Comparison of ENCODE assay signal across 8 cellular contexts in genomic region chr10:61903991-61904350, GRCh38. TPM values are rescaled to one million over a fixed set of nuclear protein-coding genes. Genes with fewer than 3 reads are reported as not detected.
DNase-seq lines count a peak whose midpoint lies in the region; ATAC-seq, FAIRE-seq and TF ChIP-seq lines count a peak whose summit lies in the region.

No MANE protein-coding gene starts in this region.

- intact Hi-C loops in left ventricle myocardium inferior (cut with micrococcal nuclease) (no loop called here), Right ventricle myocardium superior (cut with DNase I) (loop anchor here (10.0 kb wide), 1 partner anchor 91 kb away; no protein-coding TSS in a partner anchor), transverse colon (cut with DNase I; ENCODE audit: low total_unique reads) (loop anchor here (10.0 kb wide), 1 partner anchor 91 kb away; no protein-coding TSS in a partner anchor)

- no peak for TF ChIP-seq RAD21 in liver (IDR thresholded peaks at IDR 0.05)

- TF ChIP-seq EP300 in transverse colon (IDR thresholded peaks at IDR 0.05; ENCODE audit: low read depth) = no peak

- WGBS in liver = 10% methylated on average over 4 of the region's 4 CpGs
- 3 to 8% methylated on average over 4 of the region's 4 CpGs for WGBS in transverse colon (ENCODE audit: low coverage in 1 of 2), 2 donors

- H3K36me3 ChIP-seq in left ventricle myocardium inferior (no peaks in the 10 kb centered on the region), liver (ENCODE audit: control insufficient read depth in 4 of 4, insufficient read depth in 3 of 4, low read depth in 1 of 4, low read length in 3 of 4) (no peaks in the 10 kb centered on the region), transverse colon (no peaks in the 10 kb centered on the region)

- peak overlapping the region; percentile 25 to 98 for H3K9ac ChIP-seq in liver (ENCODE audit: low read depth in 1 of 2, low read length in 2 of 2)

- H3K27me3 ChIP-seq in left ventricle myocardium inferior (ENCODE audit: low read depth) (no peaks in the 10 kb centered on the region), liver (ENCODE audit: control insufficient read depth in 4 of 4, insufficient read depth in 4 of 4, low read length in 3 of 4) (no peaks in the 10 kb centered on the region), transverse colon (no peaks in the 10 kb centered on the region)

- peaks cover 51% of the 10 kb centered on the region for H3K4me1 ChIP-seq in left ventricle myocardium inferior
- H3K4me1 ChIP-seq in liver (ENCODE audit: control insufficient read depth in 4 of 4, insufficient read depth in 4 of 4, low read length in 3 of 4) = peaks cover 1 to 24% (median 17%) of the 10 kb centered on the region in 4 donors
- peaks cover 10 to 41% (median 27%) of the 10 kb centered on the region in 4 donors for H3K4me1 ChIP-seq in transverse colon

- FAIRE-seq in D721Med (lab: Jason Lieb, UNC) = no peak

- no peaks in the 10 kb centered on the region for H3K9me3 ChIP-seq in left ventricle myocardium inferior (replicated peaks)
- no peaks in the 10 kb centered on the region for H3K9me3 ChIP-seq in liver (ENCODE audit: control insufficient read depth in 4 of 4, low read length in 3 of 4)
- H3K9me3 ChIP-seq in transverse colon = no peaks in the 10 kb centered on the region

- in situ Hi-C loops in transverse colon (cut with MboI; ENCODE audit: low pct_ligation_motif_present in 1 of 4, low pct_unique_long_range_greater_than_20kb in 1 of 4, low sequenced_read_pairs in 3 of 4) = loop anchor here in 3 of 4 donors (10.0 kb wide), 2 partner anchors 141 to 341 kb away; no protein-coding TSS in a partner anchor

- no peak for TF ChIP-seq CTCF in left ventricle myocardium inferior (IDR thresholded peaks at IDR 0.05; ENCODE audit: borderline replicate concordance)
- TF ChIP-seq CTCF in liver (IDR thresholded peaks at IDR 0.05; ENCODE audit: low read depth, low read length, missing input control) = no peak
- no peak for TF ChIP-seq CTCF in transverse colon (IDR thresholded peaks at IDR 0.05)
- no peak for TF ChIP-seq CTCF in D721Med (IDR thresholded peaks at IDR 0.05; ENCODE audit: insufficient read depth, missing control alignments)

- TF ChIP-seq POLR2A in transverse colon (IDR thresholded peaks at IDR 0.05) = no peak

- peak overlapping the region; percentile 96 for H3K27ac ChIP-seq in left ventricle myocardium inferior (replicated peaks)
- H3K27ac ChIP-seq in angular gyrus (ENCODE audit: low read depth, low read length) = peak overlapping the region; percentile 78
- peak overlapping the region; percentile 99 to 100 for H3K27ac ChIP-seq in liver (ENCODE audit: low read depth in 1 of 2, low read length in 2 of 2)
- H3K27ac ChIP-seq in transverse colon = peak overlapping the region; percentile 98

- no peak for ATAC-seq in Right ventricle myocardium superior (ENCODE audit: poor library complexity)

- DNase-seq in left ventricle myocardium inferior = no peak
- no peak for DNase-seq in Right ventricle myocardium superior
- DNase-seq in transverse colon = no peak
- DNase-seq in NCI-H2227 treated with DMSO at 0.1 percent for 48 hours (lab: John Stamatoyannopoulos, UW) = no peak
- DNase-seq in D721Med (ENCODE audit: insufficient read length, low spot score) = no peak
- DNase-seq in AG20443 (ENCODE audit: low spot score) = no peak

- H3K4me3 ChIP-seq in left ventricle myocardium inferior = peak overlapping the region; percentile 82
- H3K4me3 ChIP-seq in liver (ENCODE audit: low read depth in 1 of 3, low read length in 3 of 3) = peak overlapping the region in 2 of 3 donors; percentile 80 to 93
- peak overlapping the region; percentile 61 to 90 (median 79) for H3K4me3 ChIP-seq in transverse colon

TF ChIP-seq in liver, 16 proteins besides CTCF, POLR2A, EP300 and RAD21:
- TF ChIP-seq TAF1 (conservative IDR thresholded peaks at IDR 0.05) (no peak), EGR1 (IDR thresholded peaks at IDR 0.05; ENCODE audit: low read depth in 2 of 2) (no peak), GABPA (IDR thresholded peaks at IDR 0.05 in 1 of 2, conservative IDR thresholded peaks at IDR 0.05 in 1 of 2) (no peak), RXRA (IDR thresholded peaks at IDR 0.05) (no peak), HNF4G (IDR thresholded peaks at IDR 0.05) (no peak), FOXA1 (IDR thresholded peaks at IDR 0.05) (no peak), MAX (IDR thresholded peaks at IDR 0.05) (no peak), REST (IDR thresholded peaks at IDR 0.05) (no peak), ATF3 (IDR thresholded peaks at IDR 0.05) (no peak), ZBTB33 (IDR thresholded peaks at IDR 0.05) (no peak), NR2F2 (IDR thresholded peaks at IDR 0.05) (no peak), JUND (IDR thresholded peaks at IDR 0.05) (no peak), FOXA2 (IDR thresholded peaks at IDR 0.05) (no peak)

RNA-seq across cellular contexts. Expression of gene ARID5B, which starts 2.5 kb away (rescaled TPM):
- total RNA-seq in left ventricle myocardium inferior (13.7 TPM), Right ventricle myocardium superior (13.2 TPM), liver (1 to 10 TPM; 4.4 to 6.1 TPM), transverse colon (10 to 100 TPM; 17.7 to 54.6 (median 34.8) TPM)
- 1 to 10 TPM; 1.3 to 6.4 TPM for polyA plus RNA-seq in liver
